Comparison of ENCODE assay signal across 12 cellular contexts in the genomic region with DNA sequence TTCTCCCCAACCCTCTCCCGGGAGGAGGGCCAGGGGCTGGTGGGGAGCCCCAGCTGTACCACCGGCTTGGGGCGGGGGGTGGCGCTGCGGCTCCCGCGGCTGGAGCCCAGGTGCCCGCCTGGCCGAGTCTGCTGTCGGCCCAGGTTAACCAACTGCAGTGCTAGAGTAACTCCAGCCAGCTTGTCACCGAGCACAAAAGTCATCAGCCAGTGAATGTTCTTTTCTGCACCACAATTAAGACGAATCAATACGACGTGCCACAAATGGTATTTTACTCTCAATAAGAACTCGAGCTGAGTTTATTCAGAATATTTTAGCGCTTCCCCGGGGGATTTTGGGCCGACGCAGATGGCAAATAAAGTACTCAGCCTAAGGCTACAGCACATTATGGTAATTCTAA.
A peak's percentile ranks its signal among the peaks of the same experiment; 100 is the strongest.
DNase-seq lines count a peak whose midpoint lies in the region; ATAC-seq, FAIRE-seq and TF ChIP-seq lines count a peak whose summit lies in the region.
"Had no signal": no experiment of that assay in that cellular context is flagged by ENCODE, and none has a peak within 500 bp of the region (broad histone marks: within the 10 kb centered on the region; RNA-seq: fewer than 3 reads in every experiment).

No MANE protein-coding gene starts in this region.

- H3K4me1 Mint-ChIP-seq in T-cell, result peaks cover 94 to 100% (median 95%) of the 10 kb centered on the region in 3 donors

- no peaks in the 10 kb centered on the region for H3K36me3 ChIP-seq in mesendoderm (ENCODE audit: control insufficient read depth, insufficient read depth, low read length)

- no peak for FAIRE-seq in urothelium cell line (lab: Jason Lieb, UNC)
- FAIRE-seq: H54 had no signal

- peak overlapping the region; percentile 97 to 99 for H3K27ac Mint-ChIP-seq in T-cell
- peak overlapping the region; percentile 88 to 97 for H3K27ac Mint-ChIP-seq in activated naive CD4-positive, alpha-beta T cell treated with anti-CD3 and anti-CD28 coated beads, Interleukin-2, amount 50 U/mL, for 72 hours

- H3K27ac ChIP-seq in mesendoderm (ENCODE audit: low read depth, low read length), result no peak overlapping the region
- H3K27ac ChIP-seq: hepatocyte had no signal

- peak; percentile 6 to 17 (median 10) for ATAC-seq in T-cell (replicated peaks in 1 of 4)
- ATAC-seq in activated naive CD4-positive, alpha-beta T cell treated with anti-CD3 and anti-CD28 coated beads, Interleukin-2, amount 50 U/mL, for 72 hours, result peak; percentile 15 to 29
- ATAC-seq in GM21619 (IDR thresholded peaks at IDR 0.05; ENCODE audit: unreplicated experiment), result no peak
- no peak for ATAC-seq in HG03469 (IDR thresholded peaks at IDR 0.05; ENCODE audit: unreplicated experiment)

- peak overlapping the region; percentile 28 for H3K18ac ChIP-seq in mesendoderm (ENCODE audit: low read length)

- H3K4me2 ChIP-seq in mesendoderm (ENCODE audit: low read length), result no peak overlapping the region
- H3K4me2 ChIP-seq: hepatocyte had no signal

- peak overlapping the region; percentile 85 to 90 (median 89) for H3K4me3 Mint-ChIP-seq in T-cell

- no peak overlapping the region for H3K23ac ChIP-seq in mesendoderm (ENCODE audit: low read length)

- no peak overlapping the region for H2AK5ac ChIP-seq in mesendoderm (ENCODE audit: low read length)

- no peak overlapping the region for H3K56ac ChIP-seq in mesendoderm (ENCODE audit: low read length)

- no CpG with 5 or more reads among the region's 19 CpGs for WGBS in mesendoderm (ENCODE audit: extremely low coverage, insufficient coverage, low lambda C conversion rate)

- peaks cover 4% of the 10 kb centered on the region for H3K4me1 ChIP-seq in mesendoderm (ENCODE audit: control insufficient read depth, low read depth, low read length)

- no peak overlapping the region for H2BK5ac ChIP-seq in mesendoderm (ENCODE audit: low read length)

- peak; percentile 15 for TF ChIP-seq CTCF in GM12865 (IDR thresholded peaks at IDR 0.05; ENCODE audit: insufficient read depth, low read depth, low read length, missing control alignments)

- DNase-seq in GM12865 (ENCODE audit: low read depth) (no peak), T-cell (peak in 23 of 34 experiments; percentile 27 to 57 (median 39)), mesendoderm (peak; percentile 55), urothelium cell line (ENCODE audit: low spot score) (no peak), RKO (ENCODE audit: low spot score) (no peak)
- DNase-seq in activated naive CD4-positive, alpha-beta T cell treated with anti-CD3 and anti-CD28 coated beads, Interleukin-2, amount 50 U/mL, for 72 hours (ENCODE audit: low spot score in 2 of 2), result peak in 1 of 2 donors; percentile 60
- DNase-seq: DMS153, NCI-H1105 had no signal

- peaks cover 25% of the 10 kb centered on the region for H3K79me1 ChIP-seq in mesendoderm (ENCODE audit: low read length)

- no peaks in the 10 kb centered on the region for H3K27me3 Mint-ChIP-seq in T-cell

- no peak overlapping the region for H2BK15ac ChIP-seq in mesendoderm (replicated peaks; ENCODE audit: low read depth)

- no peak overlapping the region for H4K5ac ChIP-seq in mesendoderm (ENCODE audit: low read length)

- CTCF ChIA-PET in T-cell (lab: Charles Lee), result interaction anchor here (0.5 to 2.3 kb wide), 17 partner anchors 10 to 1780 kb away, joined by 3 to 9 read pairs (median 4); partner anchors contain the start of gene BCL11B (in 1 of the 2)

- no peak overlapping the region for H3K4ac ChIP-seq in mesendoderm (ENCODE audit: low read depth, low read length)

- H3K9ac ChIP-seq in mesendoderm (ENCODE audit: low read length), result no peak overlapping the region

- H3K4me3 ChIP-seq in GM12865 (ENCODE audit: low read depth, low read length) (no peak overlapping the region), mesendoderm (ENCODE audit: low read length) (no peak overlapping the region)
- H3K4me3 ChIP-seq: hepatocyte had no signal

- no peak overlapping the region for H2BK120ac ChIP-seq in mesendoderm (ENCODE audit: low read depth, low read length)

- H3K36me3 Mint-ChIP-seq in T-cell, result peaks cover 6% of the 10 kb centered on the region
- H3K36me3 Mint-ChIP-seq in activated naive CD4-positive, alpha-beta T cell treated with anti-CD3 and anti-CD28 coated beads, Interleukin-2, amount 50 U/mL, for 72 hours, result peaks cover 13 to 60% of the 10 kb centered on the region in 2 donors

- POLR2A ChIA-PET in T-cell (lab: Charles Lee), result interaction anchor here (0.5 to 1.1 kb wide), 6 partner anchors 9 to 52 kb away, joined by 3 to 5 read pairs (median 3); no protein-coding TSS in a partner anchor

- H4K8ac ChIP-seq in mesendoderm (ENCODE audit: low read depth, low read length), result no peak overlapping the region

- no peaks in the 10 kb centered on the region for H3K9me3 Mint-ChIP-seq in T-cell
- no peaks in the 10 kb centered on the region for H3K9me3 Mint-ChIP-seq in activated naive CD4-positive, alpha-beta T cell treated with anti-CD3 and anti-CD28 coated beads, Interleukin-2, amount 50 U/mL, for 72 hours

- H3K79me2 ChIP-seq in mesendoderm (ENCODE audit: control insufficient read depth, insufficient read depth, low read length), result peaks cover 27% of the 10 kb centered on the region
- H3K79me2 ChIP-seq: hepatocyte had no signal

- no peaks in the 10 kb centered on the region for H3K27me3 ChIP-seq in mesendoderm (ENCODE audit: insufficient read depth, low read length, poor library complexity)
- H3K27me3 ChIP-seq: hepatocyte had no signal

Comparison
In these comparisons a context has a peak if more than half of its experiments do, and no peak if none do; other contexts are left out.
1. DNase-seq: peak in T-cell (23 of 34) and mesendoderm (single experiment); none in GM12865 (single experiment), urothelium cell line (single experiment) and RKO (single experiment).
2. ATAC-seq: peak in T-cell (4 of 4) and activated naive CD4-positive, alpha-beta T cell treated with anti-CD3 and anti-CD28 coated beads, Interleukin-2, amount 50 U/mL, for 72 hours (2 of 2); none in GM21619 (single experiment) and HG03469 (single experiment).